13 cellular contexts compared by ENCODE assay signal in genomic region chrX:71871367-71871766, GRCh38. TPM values are rescaled to one million over a fixed set of nuclear protein-coding genes. Genes with fewer than 3 reads are reported as not detected.
DNase-seq lines count a peak whose midpoint lies in the region; ATAC-seq and TF ChIP-seq lines count a peak whose summit lies in the region.
"Had no signal": no experiment of that assay in that cellular context is flagged by ENCODE, and none has a peak within 500 bp of the region (broad histone marks: within the 10 kb centered on the region; RNA-seq: fewer than 3 reads in every experiment).

No MANE protein-coding gene starts in this region.

- peaks cover 28% of the 10 kb centered on the region for H3K4me1 Mint-ChIP-seq in activated T-cell treated with anti-CD3 and anti-CD28 coated beads, Interleukin-2, amount 50 U/mL, for 24 hours (ENCODE audit: low read depth)

- DNase-seq in activated T-cell treated with anti-CD3 and anti-CD28 coated beads, Interleukin-2, amount 50 U/mL, for 24 hours: no peak
- no peak for DNase-seq in activated T-cell treated with anti-CD3 and anti-CD28 coated beads, Interleukin-2, amount 50 U/mL, for 1 hour
- peak; percentile 24 for DNase-seq in HT1080 (ENCODE audit: low read depth)
- peak; percentile 3 to 48 for DNase-seq in cardiac fibroblast (ENCODE audit: low read depth in 2 of 2)
- DNase-seq in sciatic nerve (ENCODE audit: low spot score): no peak
- DNase-seq in NCI-H1092 treated with DMSO at 0.1 percent for 48 hours (lab: John Stamatoyannopoulos, UW): no peak
- DNase-seq: activated CD4-positive, CD25-positive, alpha-beta regulatory T cell; central memory CD4-positive, alpha-beta T cell; left ventricle myocardium inferior had no signal

- H3K9me3 Mint-ChIP-seq in activated T-cell treated with anti-CD3 and anti-CD28 coated beads, Interleukin-2, amount 50 U/mL, for 24 hours: no peaks in the 10 kb centered on the region
- H3K9me3 Mint-ChIP-seq: natural killer cell treated with Interleukin-12 subunit alpha and Interleukin-12 subunit beta and Interleukin-15 and Interleukin-18, amount 100 ng/mL, for 72 hours had no signal

- H3K27ac Mint-ChIP-seq in activated T-cell treated with anti-CD3 and anti-CD28 coated beads, Interleukin-2, amount 50 U/mL, for 24 hours: no peak overlapping the region
- H3K27ac Mint-ChIP-seq: natural killer cell treated with Interleukin-12 subunit alpha and Interleukin-12 subunit beta and Interleukin-15 and Interleukin-18, amount 100 ng/mL, for 72 hours had no signal

- peak overlapping the region; percentile 10 for H3K4me3 Mint-ChIP-seq in activated T-cell treated with anti-CD3 and anti-CD28 coated beads, Interleukin-2, amount 50 U/mL, for 24 hours
- H3K4me3 Mint-ChIP-seq: natural killer cell treated with Interleukin-12 subunit alpha and Interleukin-12 subunit beta and Interleukin-15 and Interleukin-18, amount 100 ng/mL, for 72 hours had no signal

- H3K27me3 Mint-ChIP-seq in activated T-cell treated with anti-CD3 and anti-CD28 coated beads, Interleukin-2, amount 50 U/mL, for 24 hours: peaks cover 81% of the 10 kb centered on the region

- ATAC-seq in sciatic nerve (peak; percentile 54), HG03571 (IDR thresholded peaks at IDR 0.05; ENCODE audit: unreplicated experiment) (no peak), HG03025 (IDR thresholded peaks at IDR 0.05; ENCODE audit: low FRiP score, unreplicated experiment) (no peak)

- no peak for TF ChIP-seq CTCF in cardiac fibroblast (IDR thresholded peaks at IDR 0.05; ENCODE audit: low read depth, low read length)

- H3K36me3 Mint-ChIP-seq in activated T-cell treated with anti-CD3 and anti-CD28 coated beads, Interleukin-2, amount 50 U/mL, for 24 hours (ENCODE audit: low read depth): no peaks in the 10 kb centered on the region
- H3K36me3 Mint-ChIP-seq: natural killer cell treated with Interleukin-12 subunit alpha and Interleukin-12 subunit beta and Interleukin-15 and Interleukin-18, amount 100 ng/mL, for 72 hours had no signal

- intact Hi-C loops in sciatic nerve (cut with DNase I): no loop called here

- H3K4me3 ChIP-seq in cardiac fibroblast (replicated peaks in 1 of 2; ENCODE audit: low read depth in 2 of 2, low read length in 2 of 2): no peak overlapping the region
- H3K4me3 ChIP-seq: left ventricle myocardium inferior, tibial nerve had no signal

RNA-seq across cellular contexts. Expression of gene NHSL2, which starts 39.3 kb away (rescaled TPM):
- total RNA-seq in HT1080 (2014; rRNA removed; shearing (Covaris generic)): 1.3 and 1.7 TPM in 2 replicates
- 0.03 TPM in 2 replicates for polyA plus RNA-seq in HT1080 (2015; cell fraction: cytosol; rRNA removed)
- polyA plus RNA-seq in HT1080 (2015; cell fraction: nucleus; rRNA removed): 0.04 TPM in 1 of 2 replicates, not detected in the other
- total RNA-seq in sciatic nerve: 38.0 TPM

Comparison
In these comparisons a context has a peak if more than half of its experiments do, and no peak if none do; other contexts are left out.
1. DNase-seq: peak in HT1080 (single experiment) and cardiac fibroblast (2 of 2); none in activated T-cell treated with anti-CD3 and anti-CD28 coated beads, Interleukin-2, amount 50 U/mL, for 24 hours (single experiment), activated T-cell treated with anti-CD3 and anti-CD28 coated beads, Interleukin-2, amount 50 U/mL, for 1 hour (single experiment), sciatic nerve (single experiment) and NCI-H1092 treated with DMSO at 0.1 percent for 48 hours (single experiment).
2. RNA of gene NHSL2, which starts 39.3 kb away (total RNA-seq): 38.0 TPM in sciatic nerve (single experiment); 1.3 to 1.7 TPM in HT1080; every median in the first group is over 10 times any median in the second.